Comparison of ENCODE assay signal across 7 cellular contexts in the genomic region with DNA sequence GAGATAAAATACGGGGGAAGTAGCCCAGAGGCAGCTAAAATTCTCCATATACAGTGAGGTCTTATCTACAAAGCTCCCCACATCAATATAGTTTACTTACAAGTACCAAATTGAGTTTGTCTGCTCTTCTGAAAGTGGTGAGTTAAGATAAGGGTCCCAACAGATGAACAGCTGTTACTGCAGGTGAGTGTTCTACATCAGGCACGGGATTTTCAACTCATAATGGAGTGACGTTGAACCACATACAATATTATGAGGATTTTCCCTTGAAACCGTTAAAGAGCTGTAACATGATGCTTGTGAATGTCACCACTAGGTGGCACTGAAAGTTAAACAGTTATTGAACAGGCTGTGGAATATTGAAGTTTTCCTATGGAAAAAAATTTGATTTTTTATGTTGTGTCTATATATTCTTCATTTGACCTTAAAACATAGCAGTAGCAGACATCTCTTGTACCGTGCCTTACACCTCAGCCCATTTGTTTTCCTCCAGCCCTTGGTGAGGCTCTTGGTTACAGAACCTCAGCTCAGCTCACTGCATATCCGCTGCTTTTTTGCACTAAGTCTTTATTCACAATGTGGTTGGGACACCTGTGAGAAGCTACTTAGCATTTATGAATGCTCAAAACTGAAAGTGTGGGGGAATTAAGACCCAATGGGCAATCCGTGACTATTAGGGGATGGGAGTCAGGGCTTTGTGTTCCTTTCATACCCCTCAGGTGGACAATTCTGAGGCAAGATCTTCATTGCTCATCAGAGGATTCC. TPM values are rescaled to one million over a fixed set of nuclear protein-coding genes. Genes with fewer than 3 reads are reported as not detected.
DNase-seq lines count a peak whose midpoint lies in the region; ATAC-seq, FAIRE-seq and TF ChIP-seq lines count a peak whose summit lies in the region.

No MANE protein-coding gene starts in this region.

- peak; percentile 54 for FAIRE-seq in pancreas (lab: Jason Lieb, UNC)

- peaks cover 17% of the 10 kb centered on the region for H3K27me3 Mint-ChIP-seq in Calu3 (ENCODE audit: unreplicated experiment)
- peaks cover 60% of the 10 kb centered on the region for H3K27me3 Mint-ChIP-seq in T-helper 17 cell

- no peaks in the 10 kb centered on the region for H3K27me3 ChIP-seq in Loucy (ENCODE audit: insufficient read depth, low read length, poor library complexity, severe bottlenecking)
- H3K27me3 ChIP-seq in pancreas: peaks cover 0 to 13% (median 0%) of the 10 kb centered on the region in 4 donors

- H3K4me3 ChIP-seq in Loucy (ENCODE audit: low read length, poor library complexity, severe bottlenecking) (peak overlapping the region; percentile 47), fibroblast of pulmonary artery (replicated peaks; ENCODE audit: low read depth, low read length) (no peak overlapping the region), pancreas (no peak overlapping the region)

- no peak overlapping the region for H3K27ac ChIP-seq in pancreas

- H3K36me3 Mint-ChIP-seq in Calu3 (ENCODE audit: insufficient read depth, unreplicated experiment): peaks cover 8% of the 10 kb centered on the region
- H3K36me3 Mint-ChIP-seq in T-helper 17 cell (ENCODE audit: low read depth): peaks cover 2% of the 10 kb centered on the region

- peaks cover 2% of the 10 kb centered on the region for H3K9me3 Mint-ChIP-seq in Calu3 (ENCODE audit: low read depth, unreplicated experiment)

- peak; percentile 64 for TF ChIP-seq CTCF in Calu3 (IDR thresholded peaks at IDR 0.05; ENCODE audit: unreplicated experiment)
- peak; percentile 92 for TF ChIP-seq CTCF in Loucy (conservative IDR thresholded peaks at IDR 0.05; ENCODE audit: low read length)
- TF ChIP-seq CTCF in fibroblast of pulmonary artery (IDR thresholded peaks at IDR 0.05; ENCODE audit: low read length, missing control alignments): peak; percentile 81
- TF ChIP-seq CTCF in pancreas (IDR thresholded peaks at IDR 0.05): peak; percentile 72 to 82 (median 76)

- H3K4me1 ChIP-seq in Loucy (ENCODE audit: insufficient read depth, low read length, poor library complexity, severe bottlenecking): peaks cover 8% of the 10 kb centered on the region
- no peaks in the 10 kb centered on the region for H3K4me1 ChIP-seq in pancreas

- H3K9me3 ChIP-seq in Loucy (ENCODE audit: insufficient read depth, low read depth, low read length) (no peaks in the 10 kb centered on the region), T-helper 17 cell (ENCODE audit: control insufficient read depth, low read length, poor library complexity, severe bottlenecking) (no peaks in the 10 kb centered on the region), pancreas (no peaks in the 10 kb centered on the region)

- DNase-seq in Calu3: peak; percentile 41
- DNase-seq in T-helper 17 cell: no peak
- peak; percentile 81 for DNase-seq in fibroblast of pulmonary artery (ENCODE audit: low read depth)
- peak in 1 of 6 donors; percentile 22 for DNase-seq in pancreas

- peak overlapping the region; percentile 15 for H3K9ac ChIP-seq in Loucy (ENCODE audit: low read depth, low read length, poor library complexity, severe bottlenecking)

- H3K9me2 ChIP-seq in Loucy (replicated peaks; ENCODE audit: low read depth, low read length): no peaks in the 10 kb centered on the region

- H3K4me3 Mint-ChIP-seq in Calu3 (ENCODE audit: low read depth, unreplicated experiment) (no peak overlapping the region), T-helper 17 cell (peak overlapping the region; percentile 7)

- intact Hi-C loops in Calu3 (cut with micrococcal nuclease; ENCODE audit: unreplicated experiment): loop anchor here (1.0 to 10.0 kb wide), 7 partner anchors 19 to 868 kb away; a partner anchor contains a TSS
- intact Hi-C loops in pancreas (cut with DNase I): loop anchor here in 1 of 3 donors (10.0 kb wide), 1 partner anchor 791 kb away; no protein-coding TSS in a partner anchor

- H3K4me1 Mint-ChIP-seq in Calu3 (ENCODE audit: low read depth, unreplicated experiment): peaks cover 22% of the 10 kb centered on the region
- peaks cover 15% of the 10 kb centered on the region for H3K4me1 Mint-ChIP-seq in T-helper 17 cell

- ATAC-seq in GM18868 (IDR thresholded peaks at IDR 0.05; ENCODE audit: unreplicated experiment) (peak; percentile 74), T-helper 17 cell (peak; percentile 76), pancreas (peak in 3 of 4 donors; percentile 76 to 84 (median 79)), GM18517 (IDR thresholded peaks at IDR 0.05; ENCODE audit: unreplicated experiment) (no peak)

- 16% methylated on average over 7 of the region's 7 CpGs for WGBS in pancreas, 2 donors

- CTCF ChIA-PET in Calu3 (lab: Charles Lee): interaction anchor here (1.0 to 2.1 kb wide), 12 partner anchors 9 to 867 kb away, joined by 3 to 21 read pairs (median 4); no protein-coding TSS in a partner anchor

- H3F3A ChIP-seq in Loucy (ENCODE audit: low read depth): no peaks in the 10 kb centered on the region

- peak overlapping the region; percentile 82 for H2AFZ ChIP-seq in Loucy (ENCODE audit: low read length)

- H3K79me2 ChIP-seq in Loucy (ENCODE audit: insufficient read depth, low read length): no peaks in the 10 kb centered on the region

- BruUV-seq in Calu3 (replicated peaks; lab: Mats Ljungman, UMichigan): no TSS peak

- H4K20me1 ChIP-seq in Loucy (ENCODE audit: insufficient read depth, low read length, poor library complexity, severe bottlenecking): no peaks in the 10 kb centered on the region

- H3K27ac Mint-ChIP-seq in Calu3 (ENCODE audit: unreplicated experiment) (no peak overlapping the region), T-helper 17 cell (no peak overlapping the region)

- peak overlapping the region; percentile 52 for H3K4me2 ChIP-seq in Loucy (ENCODE audit: low read depth, low read length, poor library complexity, severe bottlenecking)

- H3K36me3 ChIP-seq in Loucy (ENCODE audit: insufficient read depth, low read length) (no peaks in the 10 kb centered on the region), pancreas (no peaks in the 10 kb centered on the region)

RNA-seq across cellular contexts. Expression of a gene that starts 23.2 kb away (rescaled TPM):
- total RNA-seq in Calu3 (2022) (0.76 and 0.86 TPM in 2 replicates), T-helper 17 cell (under 1 TPM; 0.94 to 0.99 TPM), pancreas (1 to 10 TPM in 2 of 6 donors, under 1 TPM in 4; 0.08 to 1.3 (median 0.40) TPM)
- polyA plus RNA-seq in pancreas: 1 to 10 TPM in 1 of 2 donors, under 1 TPM in 1; 0.95 to 1.2 TPM

RNA-seq across cellular contexts. Expression of a gene that starts 50.3 kb away (rescaled TPM):
- total RNA-seq in Calu3 (2022) (not detected in 2 replicates), T-helper 17 cell (not detected), pancreas (under 1 TPM in 1 of 6 donors, not detected in 5; 0.09 TPM)
- polyA plus RNA-seq in pancreas: not detected

Comparison
In these comparisons a context has a peak if more than half of its experiments do, and no peak if none do; other contexts are left out.
1. DNase-seq: peak in Calu3 (single experiment) and fibroblast of pulmonary artery (single experiment); none in T-helper 17 cell (0 of 3).
2. Peak in every context shown above with its lines, with median percentiles within 50 percentile points of each other: CTCF ChIP-seq.